Comparison of ENCODE assay signal across 8 cellular contexts in the genomic region with DNA sequence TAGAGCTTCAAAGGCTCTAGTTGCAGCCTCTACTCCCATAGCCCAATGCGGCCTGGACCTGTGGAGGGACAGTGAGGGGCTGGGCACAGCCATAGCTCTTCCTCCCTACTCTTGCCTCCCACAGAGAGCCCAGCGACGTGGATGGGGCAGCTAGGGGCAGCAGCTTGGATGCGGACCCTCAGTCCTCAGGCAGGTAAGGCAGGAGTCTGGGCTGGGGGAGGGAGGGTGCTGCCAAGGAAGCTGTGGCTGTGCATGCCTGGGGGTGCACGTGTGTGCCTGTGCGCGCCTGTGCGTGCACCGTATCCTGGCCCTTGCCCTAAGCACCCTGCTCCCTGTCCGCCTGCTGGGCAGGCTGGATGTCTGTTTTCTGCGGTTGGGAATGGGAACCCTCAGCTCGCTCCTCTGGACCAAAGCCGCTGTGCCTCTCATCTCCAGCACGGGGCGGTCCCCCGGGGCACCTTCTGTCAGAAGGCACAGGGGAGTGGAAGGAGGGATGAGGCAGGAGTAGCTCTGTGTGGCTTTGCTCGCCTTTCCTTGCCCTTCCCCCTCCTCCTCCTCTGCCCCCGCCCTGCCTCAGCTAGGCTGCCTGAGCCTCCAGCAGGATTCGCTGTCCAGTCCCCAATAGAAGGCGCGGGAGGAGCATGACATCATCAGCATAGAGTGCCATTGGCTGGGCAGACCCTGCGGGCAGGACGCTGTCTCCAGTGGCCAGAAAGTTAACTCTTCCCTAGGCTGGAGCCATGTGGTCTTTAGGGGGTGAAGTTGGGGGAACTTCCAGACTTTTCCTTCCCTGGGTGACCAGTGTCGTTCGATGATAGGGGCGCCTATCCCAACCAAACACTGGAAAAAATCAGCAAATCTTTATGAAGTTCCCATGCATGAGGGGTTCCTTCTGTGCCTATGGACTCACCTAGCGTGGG. TPM values are rescaled to one million over a fixed set of nuclear protein-coding genes. Genes with fewer than 3 reads are reported as not detected.
DNase-seq lines count a peak whose midpoint lies in the region; TF ChIP-seq lines count a peak whose summit lies in the region.

No MANE protein-coding gene starts in this region.

- intact Hi-C loops in adrenal gland (cut with DNase I): no loop called here
- intact Hi-C loops in head of caudate nucleus (cut with DNase I): no loop called here

- no peak overlapping the region for H2AFZ ChIP-seq in neural progenitor cell (replicated peaks)

- H3K9ac ChIP-seq in BLaER1 treated with 17β-estradiol and CSF1 and Interleukin-3, amounts not matched to agents 10 nM and 100 nM: peak overlapping the region in 8 of 11 experiments; percentile 27 to 58 (median 43); a peak in 12 of 22 replicates
- H3K9ac ChIP-seq in neural progenitor cell: no peak overlapping the region

- peaks cover 0 to 13% (median 0%) of the 10 kb centered on the region in 11 experiments; a peak in 2 of 22 replicates for H4K20me1 ChIP-seq in BLaER1 treated with 17β-estradiol and CSF1 and Interleukin-3, amounts not matched to agents 10 nM and 100 nM
- peaks cover 3% of the 10 kb centered on the region for H4K20me1 ChIP-seq in neural progenitor cell (ENCODE audit: low read depth)

- peak in 1 of 2 donors; percentile 21 for TF ChIP-seq POLR2A in adrenal gland (IDR thresholded peaks at IDR 0.05)

- no peaks in the 10 kb centered on the region for H3K9me3 Mint-ChIP-seq in neural progenitor cell

- 9 to 20% (median 12%) methylated on average over 6 to 27 of the region's 27 CpGs for WGBS in adrenal gland, 4 donors

- no peaks in the 10 kb centered on the region for H3K36me3 ChIP-seq in BLaER1 treated with 17β-estradiol and CSF1 and Interleukin-3, amounts not matched to agents 10 nM and 100 nM
- no peaks in the 10 kb centered on the region for H3K36me3 ChIP-seq in adrenal gland (replicated peaks in 1 of 2)
- H3K36me3 ChIP-seq in neural progenitor cell: no peaks in the 10 kb centered on the region

- peaks cover 34% of the 10 kb centered on the region for H3K27me3 Mint-ChIP-seq in neural progenitor cell (ENCODE audit: insufficient read depth, low read depth)

- H3K4me2 ChIP-seq in BLaER1 treated with 17β-estradiol and CSF1 and Interleukin-3, amounts not matched to agents 10 nM and 100 nM: peak overlapping the region; percentile 80 to 99 (median 90)
- H3K4me2 ChIP-seq in neural progenitor cell: peak overlapping the region; percentile 81

- peak overlapping the region in 9 of 10 experiments; percentile 21 to 63 (median 39); a peak in 13 of 20 replicates for H3K4me3 ChIP-seq in BLaER1 treated with 17β-estradiol and CSF1 and Interleukin-3, amounts not matched to agents 10 nM and 100 nM
- H3K4me3 ChIP-seq in adrenal gland (peak overlapping the region in 1 of 4 donors; percentile 37), neural progenitor cell (peak overlapping the region; percentile 39)

- no peaks in the 10 kb centered on the region for H3K79me2 ChIP-seq in neural progenitor cell (ENCODE audit: low read depth)

- no peaks in the 10 kb centered on the region for H3K9me3 ChIP-seq in BLaER1 treated with 17β-estradiol and CSF1 and Interleukin-3, amounts not matched to agents 10 nM and 100 nM (replicated peaks in 1 of 11)
- H3K9me3 ChIP-seq in adrenal gland (replicated peaks in 1 of 3): no peaks in the 10 kb centered on the region
- H3K9me3 ChIP-seq in neural progenitor cell (ENCODE audit: low read depth): no peaks in the 10 kb centered on the region

- DNase-seq in H4 (ENCODE audit: low spot score): peak; percentile 99
- peak; percentile 90 for DNase-seq in NCI-H345 (lab: John Stamatoyannopoulos, UW)
- DNase-seq in adrenal gland: peak; percentile 93 to 99 (median 97)
- peak; percentile 85 to 98 (median 96) for DNase-seq in head of caudate nucleus
- peak; percentile 96 for DNase-seq in neural progenitor cell (ENCODE audit: low spot score)
- no peak for DNase-seq in NK-92 treated with Interleukin-12 subunit alpha and Interleukin-12 subunit beta, amount 100 ng/mL, for 24 hours (lab: John Stamatoyannopoulos, UW)
- no peak for DNase-seq in effector CD4-positive, alpha-beta T cell

- peak overlapping the region; percentile 78 for H3K4me3 Mint-ChIP-seq in neural progenitor cell

- peak overlapping the region; percentile 94 for H3K27ac Mint-ChIP-seq in neural progenitor cell

- peaks cover 29% of the 10 kb centered on the region for H3F3A ChIP-seq in neural progenitor cell (ENCODE audit: low read depth)

- TF ChIP-seq CTCF in adrenal gland (IDR thresholded peaks at IDR 0.05) (peak in 4 of 6 experiments; percentile 13 to 44 (median 23)), neural progenitor cell (IDR thresholded peaks at IDR 0.05) (no peak)

- peaks cover 64 to 98% (median 96%) of the 10 kb centered on the region in 10 experiments for H3K4me1 ChIP-seq in BLaER1 treated with 17β-estradiol and CSF1 and Interleukin-3, amounts not matched to agents 10 nM and 100 nM
- H3K4me1 ChIP-seq in adrenal gland (replicated peaks in 1 of 2) (peaks cover 19 to 55% of the 10 kb centered on the region in 2 donors), neural progenitor cell (peaks cover 33% of the 10 kb centered on the region)

- H3K4me1 Mint-ChIP-seq in neural progenitor cell: peaks cover 58% of the 10 kb centered on the region

- H3K36me3 Mint-ChIP-seq in neural progenitor cell: no peaks in the 10 kb centered on the region

- peaks cover 76 to 87% (median 79%) of the 10 kb centered on the region in 11 experiments for H3K27me3 ChIP-seq in BLaER1 treated with 17β-estradiol and CSF1 and Interleukin-3, amounts not matched to agents 10 nM and 100 nM
- H3K27me3 ChIP-seq in adrenal gland (peaks cover 9% of the 10 kb centered on the region), neural progenitor cell (peaks cover 67% of the 10 kb centered on the region)

- H3K27ac ChIP-seq in BLaER1 treated with 17β-estradiol and CSF1 and Interleukin-3, amounts not matched to agents 10 nM and 100 nM: peak overlapping the region in 4 of 11 experiments; percentile 22 to 42 (median 24); a peak in 3 of 22 replicates
- H3K27ac ChIP-seq in adrenal gland (peak overlapping the region in 2 of 5 donors; percentile 46 to 71), neural progenitor cell (no peak overlapping the region)

RNA-seq across cellular contexts. Expression of a gene that starts 0.8 kb away (rescaled TPM):
- not detected in 2 replicates for total RNA-seq in H4 (2014; rRNA removed; shearing (Covaris generic))
- total RNA-seq in adrenal gland (1 to 10 TPM in 6 of 8 donors, not detected in 2; 1.5 to 5.7 (median 2.8) TPM), neural progenitor cell (ENCODE audit: low replicate concordance) (0.09 TPM in 1 of 2 replicates, not detected in the other)
- polyA plus RNA-seq in adrenal gland: 10 to 100 TPM in 2 of 3 donors, 1 to 10 TPM in 1; 4.5 to 37.2 (median 14.3) TPM

RNA-seq across cellular contexts. Expression of a gene that starts 3.1 kb away (rescaled TPM):
- 0.25 and 1.8 TPM in 2 replicates for total RNA-seq in H4 (2014; rRNA removed; shearing (Covaris generic))
- total RNA-seq in adrenal gland (10 to 100 TPM in 7 of 8 donors, 1 to 10 TPM in 1; 9.5 to 18.1 (median 14.3) TPM), neural progenitor cell (ENCODE audit: low replicate concordance) (1.1 TPM in 1 of 2 replicates, not detected in the other)
- 10 to 100 TPM in 2 of 3 donors, 1 to 10 TPM in 1; 7.8 to 38.3 (median 32.1) TPM for polyA plus RNA-seq in adrenal gland

RNA-seq across cellular contexts. Expression of a gene that starts 39.4 kb away (rescaled TPM):
- 9.0 and 17.4 TPM in 2 replicates for total RNA-seq in H4 (2014; rRNA removed; shearing (Covaris generic))
- total RNA-seq in adrenal gland (100 to 1,000 TPM in 1 of 8 donors, 10 to 100 TPM in 7; 12.3 to 156 (median 43.8) TPM), neural progenitor cell (ENCODE audit: low replicate concordance) (0.79 and 5.0 TPM in 2 replicates)
- 10 to 100 TPM in 2 of 3 donors, 1 to 10 TPM in 1; 4.9 to 39.3 (median 19.1) TPM for polyA plus RNA-seq in adrenal gland

RNA-seq across cellular contexts. Expression of a gene that starts 45.0 kb away (rescaled TPM):
- total RNA-seq in H4 (2014; rRNA removed; shearing (Covaris generic)): 0.14 TPM in 1 of 2 replicates, not detected in the other
- 10 to 100 TPM in 2 of 8 donors, 1 to 10 TPM in 6; 4.5 to 37.8 (median 6.4) TPM for total RNA-seq in adrenal gland
- 1 to 10 TPM; 3.4 to 4.3 (median 3.8) TPM for polyA plus RNA-seq in adrenal gland
- 0.28 TPM in 1 of 2 replicates, not detected in the other for total RNA-seq in neural progenitor cell (ENCODE audit: low replicate concordance)

Comparison
In these comparisons a context has a peak if more than half of its experiments do, and no peak if none do; other contexts are left out.
1. DNase-seq: peak in H4 (single experiment), NCI-H345 (single experiment), adrenal gland (7 of 7), head of caudate nucleus (42 of 42) and neural progenitor cell (single experiment); none in NK-92 treated with Interleukin-12 subunit alpha and Interleukin-12 subunit beta, amount 100 ng/mL, for 24 hours (single experiment) and effector CD4-positive, alpha-beta T cell (single experiment).